ENCODE assay signal across 8 cellular contexts in the genomic region with DNA sequence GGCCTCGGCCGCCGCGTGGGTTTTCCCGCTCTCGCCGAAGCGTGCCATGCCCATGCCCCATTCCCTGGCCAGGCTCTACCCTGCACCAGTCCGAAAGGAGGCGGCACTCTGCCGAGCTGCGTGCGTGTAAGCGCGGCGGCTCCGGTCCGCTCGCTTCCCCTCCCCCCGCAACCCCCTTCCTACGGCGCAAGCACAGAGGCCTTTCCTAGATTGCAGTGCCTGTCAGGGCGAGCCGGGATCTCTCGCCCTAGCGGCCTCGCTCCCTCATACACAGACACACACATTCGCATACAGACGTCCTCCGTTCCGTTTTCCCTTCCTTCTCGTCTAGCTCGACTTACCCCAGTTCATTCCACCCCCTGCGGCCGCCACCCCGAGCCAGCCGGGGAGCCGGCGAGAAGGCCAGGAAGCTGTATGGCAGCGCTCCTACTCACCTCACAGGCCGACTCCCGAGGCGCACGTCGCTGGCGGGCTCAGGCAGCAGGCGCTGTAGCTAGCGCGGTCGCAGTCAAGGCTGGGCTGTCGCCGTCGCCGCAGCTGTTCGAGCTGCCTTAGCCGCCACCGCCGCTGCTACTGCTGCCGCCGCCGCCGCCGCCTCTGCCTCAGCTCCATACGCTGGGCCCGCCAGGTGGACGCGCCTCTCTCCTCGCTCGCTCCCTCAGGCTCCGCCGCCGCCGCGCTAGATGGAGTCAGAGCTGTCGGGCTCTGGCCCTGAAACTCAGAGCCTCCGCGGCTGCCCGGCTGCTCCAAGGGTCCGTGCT. TPM values are rescaled to one million over a fixed set of nuclear protein-coding genes. Genes with fewer than 3 reads are reported as not detected.
DNase-seq lines count a peak whose midpoint lies in the region; ATAC-seq and TF ChIP-seq lines count a peak whose summit lies in the region.

No MANE protein-coding gene starts in this region.

- peak; percentile 13 for DNase-seq in Daoy (ENCODE audit: low read depth)
- peak; percentile 18 to 20 for DNase-seq in activated CD4-positive, alpha-beta T cell treated with anti-CD3 and anti-CD28 coated beads for 4 hours
- DNase-seq in effector memory CD8-positive, alpha-beta T cell: peak in 1 of 3 experiments; percentile 0
- peak; percentile 29 to 53 for DNase-seq in mesothelial cell of epicardium (ENCODE audit: low spot score in 2 of 2, unreplicated experiment in 2 of 2)
- peak; percentile 51 to 52 for DNase-seq in stimulated activated naive CD8-positive, alpha-beta T cell treated with anti-CD3 and anti-CD28 coated beads, Interleukin-15, amount 100 ng/mL, for 72 hours
- no peak for DNase-seq in HFFc6

- peak overlapping the region; percentile 20 for H3K27ac ChIP-seq in KOPT-K1 (ENCODE audit: low read depth, low read length, poor library complexity, severe bottlenecking)

- peaks cover 4 to 5% of the 10 kb centered on the region in 2 donors for H3K4me1 Mint-ChIP-seq in effector memory CD8-positive, alpha-beta T cell (ENCODE audit: low read depth in 2 of 2)
- H3K4me1 Mint-ChIP-seq in mesothelial cell of epicardium (peaks cover 4% of the 10 kb centered on the region), HFFc6 (ENCODE audit: low read depth) (no peaks in the 10 kb centered on the region)
- peaks cover 21% of the 10 kb centered on the region for H3K4me1 Mint-ChIP-seq in stimulated activated naive CD8-positive, alpha-beta T cell treated with anti-CD3 and anti-CD28 coated beads, Interleukin-15, amount 100 ng/mL, for 72 hours

- no peaks in the 10 kb centered on the region for H3K9me3 Mint-ChIP-seq in effector memory CD8-positive, alpha-beta T cell
- H3K9me3 Mint-ChIP-seq in mesothelial cell of epicardium (peaks cover 26% of the 10 kb centered on the region), HFFc6 (no peaks in the 10 kb centered on the region)
- no peaks in the 10 kb centered on the region for H3K9me3 Mint-ChIP-seq in stimulated activated naive CD8-positive, alpha-beta T cell treated with anti-CD3 and anti-CD28 coated beads, Interleukin-15, amount 100 ng/mL, for 72 hours

- no peak overlapping the region for H3K27ac Mint-ChIP-seq in effector memory CD8-positive, alpha-beta T cell
- H3K27ac Mint-ChIP-seq in mesothelial cell of epicardium (no peak overlapping the region), HFFc6 (no peak overlapping the region)
- H3K27ac Mint-ChIP-seq in stimulated activated naive CD8-positive, alpha-beta T cell treated with anti-CD3 and anti-CD28 coated beads, Interleukin-15, amount 100 ng/mL, for 72 hours: peak overlapping the region in 1 of 2 donors; percentile 94

- no peaks in the 10 kb centered on the region for H3K36me3 ChIP-seq in KOPT-K1 (ENCODE audit: insufficient read depth, low read length)

- H3K27me3 Mint-ChIP-seq in effector memory CD8-positive, alpha-beta T cell: peaks cover 20 to 56% of the 10 kb centered on the region in 2 donors
- H3K27me3 Mint-ChIP-seq in mesothelial cell of epicardium (ENCODE audit: low read depth) (peaks cover 69% of the 10 kb centered on the region), HFFc6 (ENCODE audit: insufficient read depth) (peaks cover 2% of the 10 kb centered on the region; the same call in 1 of the 2 replicates)
- H3K27me3 Mint-ChIP-seq in stimulated activated naive CD8-positive, alpha-beta T cell treated with anti-CD3 and anti-CD28 coated beads, Interleukin-15, amount 100 ng/mL, for 72 hours: peaks cover 28% of the 10 kb centered on the region

- no peaks in the 10 kb centered on the region for H3K9me3 ChIP-seq in KOPT-K1 (ENCODE audit: insufficient read depth, low read length, poor library complexity, severe bottlenecking)

- H3K4me3 Mint-ChIP-seq in effector memory CD8-positive, alpha-beta T cell: peak overlapping the region; percentile 79 to 87
- H3K4me3 Mint-ChIP-seq in mesothelial cell of epicardium (peak overlapping the region; percentile 75), HFFc6 (no peak overlapping the region)
- H3K4me3 Mint-ChIP-seq in stimulated activated naive CD8-positive, alpha-beta T cell treated with anti-CD3 and anti-CD28 coated beads, Interleukin-15, amount 100 ng/mL, for 72 hours: peak overlapping the region; percentile 94 to 96

- H3K36me3 Mint-ChIP-seq in effector memory CD8-positive, alpha-beta T cell (ENCODE audit: insufficient read depth): no peaks in the 10 kb centered on the region
- H3K36me3 Mint-ChIP-seq in mesothelial cell of epicardium (no peaks in the 10 kb centered on the region), HFFc6 (ENCODE audit: low read depth) (no peaks in the 10 kb centered on the region)

- TF ChIP-seq CTCF in mesothelial cell of epicardium (IDR thresholded peaks at IDR 0.05; ENCODE audit: unreplicated experiment) (no peak), HFFc6 (IDR thresholded peaks at IDR 0.05) (no peak)

- ATAC-seq in GM21529 (IDR thresholded peaks at IDR 0.05; ENCODE audit: unreplicated experiment): peak; percentile 46
- peak; percentile 44 for ATAC-seq in effector memory CD8-positive, alpha-beta T cell (replicated peaks)
- ATAC-seq in stimulated activated naive CD8-positive, alpha-beta T cell treated with anti-CD3 and anti-CD28 coated beads, Interleukin-15, amount 100 ng/mL, for 72 hours: peak; percentile 80

RNA-seq across cellular contexts. Expression of a gene that starts 0.6 kb away (rescaled TPM):
- 0.21 and 0.23 TPM in 2 replicates for total RNA-seq in Daoy (2014; rRNA removed; shearing (Covaris generic))
- 0.18 to 0.20 TPM (median 0.18 TPM) in 3 replicates for total RNA-seq in mesothelial cell of epicardium
- total RNA-seq in HFFc6 (2021; fragmentation: NEBNext Ultra II Directional; extraction: Animal tissue kit (Norgen Biotek cat#: 25700)): not detected
